In genomic region chr22:18062421-18062820, GRCh38 we compare ENCODE assay signal across 16 cellular contexts.
"Had no signal": no experiment of that assay in that cellular context is flagged by ENCODE, and none has a peak within 500 bp of the region (broad histone marks: within the 10 kb centered on the region; RNA-seq: fewer than 3 reads in every experiment).

No MANE protein-coding gene starts in this region.

- H3K27me3 ChIP-seq: testis had no signal

- ATAC-seq: activated CD4-positive, CD25-positive, alpha-beta regulatory T cell treated with anti-CD3 and anti-CD28 coated beads, Interleukin-2, amount 50 U/mL, for 24 hours; activated CD8-positive, alpha-beta memory T cell treated with anti-CD3 and anti-CD28 coated beads, Interleukin-2, amount 10 ng/mL, durations not matched to agents 7 days and 5 days; activated T-cell treated with anti-CD3 and anti-CD28 coated beads, Interleukin-2, amount 50 U/mL, for 4 hours; lower lobe of right lung; naive thymus-derived CD4-positive, alpha-beta T cell; SK-N-SH treated with all-trans-retinoic acid at 6 μM for 48 hours had no signal

- H3K9me3 ChIP-seq: lower lobe of right lung, testis had no signal

- FAIRE-seq: bronchial epithelial cell, urothelium cell line had no signal

- H3K36me3 Mint-ChIP-seq: activated CD8-positive, alpha-beta memory T cell treated with anti-CD3 and anti-CD28 coated beads, Interleukin-2, amount 10 ng/mL, durations not matched to agents 7 days and 5 days; activated naive CD8-positive, alpha-beta T cell treated with anti-CD3 and anti-CD28 coated beads, Interleukin-2, amount 10 ng/mL, durations not matched to agents 7 days and 5 days; naive thymus-derived CD4-positive, alpha-beta T cell had no signal

- H3K27ac ChIP-seq: lower lobe of right lung, testis had no signal

- H3K4me3 Mint-ChIP-seq: activated CD8-positive, alpha-beta memory T cell treated with anti-CD3 and anti-CD28 coated beads, Interleukin-2, amount 10 ng/mL, durations not matched to agents 7 days and 5 days; activated naive CD8-positive, alpha-beta T cell treated with anti-CD3 and anti-CD28 coated beads, Interleukin-2, amount 10 ng/mL, durations not matched to agents 7 days and 5 days; activated T-cell treated with anti-CD3 and anti-CD28 coated beads, Interleukin-2, amount 50 U/mL, for 4 hours; naive thymus-derived CD4-positive, alpha-beta T cell; stimulated activated naive CD8-positive, alpha-beta T cell treated with anti-CD3 and anti-CD28 coated beads, Interleukin-15, Interleukin-2, amounts not matched to agents 100 ng/mL and 50 ng/mL, for 24 hours; T-helper 1 cell treated with Interleukin-12 subunit alpha and Interleukin-12 subunit beta and Interleukin-4 antibody, amounts not matched to agents 30 μg/mL and 1 μg/mL, for 36 hours had no signal

- DNase-seq: activated CD4-positive, alpha-beta T cell treated with anti-CD3 and anti-CD28 coated beads, Interleukin-2, amount 50 U/mL, for 4 hours; activated CD8-positive, alpha-beta memory T cell treated with anti-CD3 and anti-CD28 coated beads, Interleukin-2, amount 10 ng/mL, durations not matched to agents 7 days and 5 days; activated naive CD8-positive, alpha-beta T cell treated with anti-CD3 and anti-CD28 coated beads, Interleukin-2, amount 10 ng/mL, durations not matched to agents 7 days and 5 days; activated T-cell treated with anti-CD3 and anti-CD28 coated beads, Interleukin-2, amount 50 U/mL, for 4 hours; anterior cingulate cortex; kidney glomerular epithelial cell; lower lobe of right lung; naive thymus-derived CD4-positive, alpha-beta T cell; stimulated activated CD4-positive, alpha-beta T cell treated with anti-CD3 and anti-CD28 coated beads, Interleukin-2, amount 100 ng/mL, for 48 hours; testis had no signal

- H3K27ac Mint-ChIP-seq: activated CD8-positive, alpha-beta memory T cell treated with anti-CD3 and anti-CD28 coated beads, Interleukin-2, amount 10 ng/mL, durations not matched to agents 7 days and 5 days; activated naive CD8-positive, alpha-beta T cell treated with anti-CD3 and anti-CD28 coated beads, Interleukin-2, amount 10 ng/mL, durations not matched to agents 7 days and 5 days; naive thymus-derived CD4-positive, alpha-beta T cell; stimulated activated naive CD8-positive, alpha-beta T cell treated with anti-CD3 and anti-CD28 coated beads, Interleukin-15, Interleukin-2, amounts not matched to agents 100 ng/mL and 50 ng/mL, for 24 hours; T-helper 1 cell treated with Interleukin-12 subunit alpha and Interleukin-12 subunit beta and Interleukin-4 antibody, amounts not matched to agents 30 μg/mL and 1 μg/mL, for 36 hours had no signal

- H3K9me3 Mint-ChIP-seq: activated naive CD8-positive, alpha-beta T cell treated with anti-CD3 and anti-CD28 coated beads, Interleukin-2, amount 10 ng/mL, durations not matched to agents 7 days and 5 days; activated T-cell treated with anti-CD3 and anti-CD28 coated beads, Interleukin-2, amount 50 U/mL, for 4 hours; stimulated activated naive CD8-positive, alpha-beta T cell treated with anti-CD3 and anti-CD28 coated beads, Interleukin-15, Interleukin-2, amounts not matched to agents 100 ng/mL and 50 ng/mL, for 24 hours; T-helper 1 cell treated with Interleukin-12 subunit alpha and Interleukin-12 subunit beta and Interleukin-4 antibody, amounts not matched to agents 30 μg/mL and 1 μg/mL, for 36 hours had no signal

- H3K4me3 ChIP-seq: lower lobe of right lung, testis had no signal

- H3K36me3 ChIP-seq: lower lobe of right lung had no signal
